ENCODE assay signal across 14 cellular contexts in genomic region chr12:13976028-13976584, GRCh38. TPM values are rescaled to one million over a fixed set of nuclear protein-coding genes. Genes with fewer than 3 reads are reported as not detected.
"Had no signal": no experiment of that assay in that cellular context is flagged by ENCODE, and none has a peak within 500 bp of the region (broad histone marks: within the 10 kb centered on the region; RNA-seq: fewer than 3 reads in every experiment).

No MANE protein-coding gene starts in this region.

- H3K9me3 Mint-ChIP-seq: activated naive CD8-positive, alpha-beta T cell treated with anti-CD3 and anti-CD28 coated beads, Interleukin-2, amount 10 ng/mL, durations not matched to agents 7 days and 5 days; effector memory CD8-positive, alpha-beta T cell; memory B cell; stimulated activated effector memory CD8-positive, alpha-beta T cell treated with anti-CD3 and anti-CD28 coated beads, Interleukin-12 subunit alpha, Interleukin-12 subunit beta, amount 100 ng/mL, for 72 hours had no signal

- H3K4me3 Mint-ChIP-seq: activated naive CD8-positive, alpha-beta T cell treated with anti-CD3 and anti-CD28 coated beads, Interleukin-2, amount 10 ng/mL, durations not matched to agents 7 days and 5 days; effector memory CD8-positive, alpha-beta T cell; memory B cell; naive thymus-derived CD8-positive, alpha-beta T cell; stimulated activated effector memory CD8-positive, alpha-beta T cell treated with anti-CD3 and anti-CD28 coated beads, Interleukin-12 subunit alpha, Interleukin-12 subunit beta, amount 100 ng/mL, for 72 hours had no signal

- H3K27ac Mint-ChIP-seq: activated naive CD8-positive, alpha-beta T cell treated with anti-CD3 and anti-CD28 coated beads, Interleukin-2, amount 10 ng/mL, durations not matched to agents 7 days and 5 days; effector memory CD8-positive, alpha-beta T cell; memory B cell; naive thymus-derived CD8-positive, alpha-beta T cell; stimulated activated effector memory CD8-positive, alpha-beta T cell treated with anti-CD3 and anti-CD28 coated beads, Interleukin-12 subunit alpha, Interleukin-12 subunit beta, amount 100 ng/mL, for 72 hours had no signal

- H3K4me3 ChIP-seq: gastroesophageal sphincter, left ventricle myocardium inferior had no signal

- H3K27ac ChIP-seq: epithelial cell of prostate, gastroesophageal sphincter, left ventricle myocardium inferior had no signal

- H3K36me3 ChIP-seq: gastroesophageal sphincter, left ventricle myocardium inferior had no signal

- DNase-seq: activated CD4-positive, CD25-positive, alpha-beta regulatory T cell treated with anti-CD3 and anti-CD28 coated beads, Interleukin-2, amount 50 U/mL, for 72 hours; activated naive CD4-positive, alpha-beta T cell; activated naive CD8-positive, alpha-beta T cell treated with anti-CD3 and anti-CD28 coated beads, Interleukin-2, amount 10 ng/mL, durations not matched to agents 7 days and 5 days; effector memory CD8-positive, alpha-beta T cell; islet precursor cell; left ventricle myocardium inferior; naive thymus-derived CD8-positive, alpha-beta T cell; retina; T1000 had no signal

- ATAC-seq: effector memory CD8-positive, alpha-beta T cell; gastroesophageal sphincter; naive thymus-derived CD8-positive, alpha-beta T cell; stimulated activated effector memory CD8-positive, alpha-beta T cell treated with anti-CD3 and anti-CD28 coated beads, Interleukin-12 subunit alpha, Interleukin-12 subunit beta, amount 100 ng/mL, for 72 hours had no signal

- H3K36me3 Mint-ChIP-seq: activated naive CD8-positive, alpha-beta T cell treated with anti-CD3 and anti-CD28 coated beads, Interleukin-2, amount 10 ng/mL, durations not matched to agents 7 days and 5 days; memory B cell; stimulated activated effector memory CD8-positive, alpha-beta T cell treated with anti-CD3 and anti-CD28 coated beads, Interleukin-12 subunit alpha, Interleukin-12 subunit beta, amount 100 ng/mL, for 72 hours had no signal

- H3K9me3 ChIP-seq: gastroesophageal sphincter, left ventricle myocardium inferior had no signal

- H3K4me1 Mint-ChIP-seq: activated naive CD8-positive, alpha-beta T cell treated with anti-CD3 and anti-CD28 coated beads, Interleukin-2, amount 10 ng/mL, durations not matched to agents 7 days and 5 days had no signal

RNA-seq across cellular contexts. Expression of gene GRIN2B, which starts 5.3 kb away (rescaled TPM):
- total RNA-seq: activated CD8-positive, alpha-beta memory T cell treated with anti-CD3 and anti-CD28 coated beads for 36 hours; activated naive CD8-positive, alpha-beta T cell treated with anti-CD3 and anti-CD28 coated beads, Interleukin-2, amount 10 ng/mL, durations not matched to agents 7 days and 5 days; naive thymus-derived CD8-positive, alpha-beta T cell had no signal
- polyA plus RNA-seq: naive thymus-derived CD8-positive, alpha-beta T cell had no signal
